10 cellular contexts compared by ENCODE assay signal in the genomic region with DNA sequence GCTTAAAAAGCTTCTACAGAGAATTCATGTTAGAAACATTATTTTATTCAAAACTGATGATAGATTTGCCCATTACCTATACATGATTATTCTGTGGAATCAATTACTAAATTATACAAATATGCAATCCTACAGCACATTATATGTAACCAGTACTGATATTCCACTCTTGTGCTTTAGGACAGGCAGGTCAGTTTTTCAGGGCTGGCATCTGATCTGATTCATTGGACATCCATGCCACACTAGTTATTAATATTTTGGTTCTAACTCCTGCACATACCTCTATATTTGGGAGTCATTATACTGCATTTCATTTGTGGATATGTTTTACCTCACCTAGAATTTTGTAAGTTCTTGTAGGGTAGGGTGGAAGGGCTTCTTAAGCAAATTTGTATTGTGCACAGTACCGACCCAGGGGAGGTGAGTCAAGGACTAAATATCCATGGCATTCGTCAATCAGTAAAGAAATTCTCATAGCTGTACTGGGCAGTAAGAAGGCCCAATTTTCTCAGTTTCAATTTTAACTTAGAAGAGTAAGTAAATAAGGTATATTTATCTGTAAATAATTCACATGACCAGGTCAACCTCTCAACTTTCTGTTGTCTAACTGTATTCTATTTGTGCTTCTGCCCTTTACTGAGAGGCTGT. TPM values are rescaled to one million over a fixed set of nuclear protein-coding genes. Genes with fewer than 3 reads are reported as not detected.
DNase-seq lines count a peak whose midpoint lies in the region; ATAC-seq and TF ChIP-seq lines count a peak whose summit lies in the region.
"Had no signal": no experiment of that assay in that cellular context is flagged by ENCODE, and none has a peak within 500 bp of the region (broad histone marks: within the 10 kb centered on the region; RNA-seq: fewer than 3 reads in every experiment).

No MANE protein-coding gene starts in this region.

- H3K27ac ChIP-seq in ACC112 (ENCODE audit: low read depth, low read length) (peak overlapping the region; percentile 47), mammary epithelial cell (ENCODE audit: insufficient read depth, low read depth, low read length) (peak overlapping the region; percentile 1)

- H2AFZ ChIP-seq in ACC112 (ENCODE audit: low read length, unreplicated experiment) (peak overlapping the region; percentile 53), mammary epithelial cell (ENCODE audit: low read depth, low read length) (no peak overlapping the region)

- CTCF ChIA-PET in mammary epithelial cell (lab: Charles Lee; ENCODE audit: low non-redundant PET): no interaction called here
- CTCF ChIA-PET in activated CD8-positive, alpha-beta T cell treated with anti-CD3 and anti-CD28 coated beads for 36 hours (lab: Charles Lee): no interaction called here

- in situ Hi-C loops in mammary epithelial cell (cut with MboI; ENCODE audit: low sequenced_read_pairs in 2 of 2): no loop called here

- H3K4me2 ChIP-seq in mammary epithelial cell (ENCODE audit: insufficient read depth, low read depth, low read length): peak overlapping the region; percentile 25

- peak overlapping the region; percentile 15; the same call in 1 of the 2 replicates for H3K4me3 ChIP-seq in ACC112 (ENCODE audit: low read depth, low read length)
- no peak overlapping the region for H3K4me3 ChIP-seq in mammary epithelial cell (replicated peaks in 1 of 3; ENCODE audit: insufficient read depth in 1 of 3, low read depth in 2 of 3, low read length in 3 of 3)

- H4K20me1 ChIP-seq in mammary epithelial cell (ENCODE audit: insufficient read depth, low read length): no peaks in the 10 kb centered on the region

- H3K36me3 ChIP-seq in ACC112 (ENCODE audit: insufficient read depth, low read length): no peaks in the 10 kb centered on the region
- no peaks in the 10 kb centered on the region for H3K36me3 ChIP-seq in mammary epithelial cell (ENCODE audit: insufficient read depth, low read length)

- intact Hi-C loops in mammary epithelial cell (cut with micrococcal nuclease): no loop called here
- intact Hi-C loops in activated CD8-positive, alpha-beta T cell treated with anti-CD3 and anti-CD28 coated beads for 36 hours (cut with micrococcal nuclease): no loop called here

- ATAC-seq in GM19455 (IDR thresholded peaks at IDR 0.05; ENCODE audit: unreplicated experiment): peak; percentile 66
- ATAC-seq in HG03175 (IDR thresholded peaks at IDR 0.05; ENCODE audit: unreplicated experiment): peak; percentile 93
- no peak for ATAC-seq in activated CD8-positive, alpha-beta T cell treated with anti-CD3 and anti-CD28 coated beads for 36 hours
- ATAC-seq in effector memory CD8-positive, alpha-beta T cell (replicated peaks): no peak

- H3K36me3 Mint-ChIP-seq in activated CD8-positive, alpha-beta T cell treated with anti-CD3 and anti-CD28 coated beads for 36 hours (ENCODE audit: low read depth): no peaks in the 10 kb centered on the region
- no peaks in the 10 kb centered on the region for H3K36me3 Mint-ChIP-seq in effector memory CD8-positive, alpha-beta T cell (ENCODE audit: insufficient read depth)

- no peaks in the 10 kb centered on the region for H3K9me3 Mint-ChIP-seq in activated CD8-positive, alpha-beta T cell treated with anti-CD3 and anti-CD28 coated beads for 36 hours
- H3K9me3 Mint-ChIP-seq in effector memory CD8-positive, alpha-beta T cell: peaks cover 0 to 3% of the 10 kb centered on the region in 2 donors

- H3K9me3 ChIP-seq in mammary epithelial cell (replicated peaks; ENCODE audit: insufficient read depth, low read length): no peaks in the 10 kb centered on the region

- whole genome bisulfite sequencing in mammary epithelial cell (ENCODE audit: low coverage, missing lambda C conversion rate): 32% methylated on average over 2 of the region's 2 CpGs

- dilution Hi-C loops in mammary epithelial cell (cut with HindIII; ENCODE audit: low sequenced_read_pairs): no loop called here

- no peak overlapping the region for H3K9ac ChIP-seq in mammary epithelial cell (ENCODE audit: insufficient read depth, low read length)

- no peaks in the 10 kb centered on the region for H3K4me1 Mint-ChIP-seq in activated CD8-positive, alpha-beta T cell treated with anti-CD3 and anti-CD28 coated beads for 36 hours (ENCODE audit: low read depth)
- no peaks in the 10 kb centered on the region for H3K4me1 Mint-ChIP-seq in effector memory CD8-positive, alpha-beta T cell (ENCODE audit: low read depth in 2 of 2)
- H3K4me1 Mint-ChIP-seq: naive B cell had no signal

- H3K79me2 ChIP-seq in ACC112 (ENCODE audit: control insufficient read depth, insufficient read depth, low read length, unreplicated experiment) (no peaks in the 10 kb centered on the region), mammary epithelial cell (ENCODE audit: insufficient read depth, low read length) (no peaks in the 10 kb centered on the region)

- H3K4me3 Mint-ChIP-seq in activated CD8-positive, alpha-beta T cell treated with anti-CD3 and anti-CD28 coated beads for 36 hours: no peak overlapping the region
- H3K4me3 Mint-ChIP-seq in effector memory CD8-positive, alpha-beta T cell: no peak overlapping the region
- H3K4me3 Mint-ChIP-seq: naive B cell had no signal

- no TSS peak for BruUV-seq in mammary epithelial cell (replicated peaks; lab: Mats Ljungman, UMichigan)

- DNase-seq in mammary epithelial cell (peak; percentile 21), inferior parietal cortex (ENCODE audit: extremely low spot score) (no peak), T-helper 9 cell (no peak)
- no peak for DNase-seq in activated CD8-positive, alpha-beta T cell treated with anti-CD3 and anti-CD28 coated beads for 36 hours
- DNase-seq in effector memory CD8-positive, alpha-beta T cell: no peak
- DNase-seq: naive B cell, NCI-H1417 treated with DMSO at 0.1 percent for 48 hours had no signal

- no peak for TF ChIP-seq CTCF in mammary epithelial cell (conservative IDR thresholded peaks at IDR 0.05 in 1 of 2, IDR thresholded peaks at IDR 0.05 in 1 of 2; ENCODE audit: extremely low read depth in 1 of 2, insufficient read depth in 1 of 2, low read depth in 1 of 2, low read length in 2 of 2)
- no peak for TF ChIP-seq CTCF in activated CD8-positive, alpha-beta T cell treated with anti-CD3 and anti-CD28 coated beads for 36 hours (IDR thresholded peaks at IDR 0.05)

- H3K4me1 ChIP-seq in ACC112 (ENCODE audit: control insufficient read depth, insufficient read depth, low read length, unreplicated experiment) (peaks cover 18% of the 10 kb centered on the region), mammary epithelial cell (ENCODE audit: insufficient read depth, low read length) (peaks cover 14% of the 10 kb centered on the region)

- H3K27me3 Mint-ChIP-seq in activated CD8-positive, alpha-beta T cell treated with anti-CD3 and anti-CD28 coated beads for 36 hours: peaks cover 2% of the 10 kb centered on the region
- peaks cover 10 to 28% of the 10 kb centered on the region in 2 donors for H3K27me3 Mint-ChIP-seq in effector memory CD8-positive, alpha-beta T cell

- H3K27me3 ChIP-seq in ACC112 (ENCODE audit: insufficient read depth, low read length) (no peaks in the 10 kb centered on the region), mammary epithelial cell (ENCODE audit: insufficient read depth, low read length) (no peaks in the 10 kb centered on the region)

- no peak overlapping the region for H3K27ac Mint-ChIP-seq in activated CD8-positive, alpha-beta T cell treated with anti-CD3 and anti-CD28 coated beads for 36 hours
- no peak overlapping the region for H3K27ac Mint-ChIP-seq in effector memory CD8-positive, alpha-beta T cell
- H3K27ac Mint-ChIP-seq: naive B cell had no signal

- POLR2A ChIA-PET in activated CD8-positive, alpha-beta T cell treated with anti-CD3 and anti-CD28 coated beads for 36 hours (lab: Charles Lee): no interaction called here

RNA-seq across cellular contexts. Expression of gene ELOVL7, which starts 33.5 kb away (rescaled TPM):
- total RNA-seq in mammary epithelial cell: 10 to 100 TPM; 17.8 to 21.0 TPM
- 5.6 TPM for polyA plus RNA-seq in mammary epithelial cell
- polyA minus RNA-seq in mammary epithelial cell: 5.6 TPM
- total RNA-seq in activated CD8-positive, alpha-beta T cell treated with anti-CD3 and anti-CD28 coated beads for 36 hours: under 1 TPM in 1 of 2 experiments, not detected in 1; 0.18 TPM

Comparison
In these comparisons a context has a peak if more than half of its experiments do, and no peak if none do; other contexts are left out.
1. ATAC-seq: peak in GM19455 (single experiment) and HG03175 (single experiment); none in activated CD8-positive, alpha-beta T cell treated with anti-CD3 and anti-CD28 coated beads for 36 hours (single experiment) and effector memory CD8-positive, alpha-beta T cell (single experiment).
2. RNA of gene ELOVL7, which starts 33.5 kb away (total RNA-seq): 17.8 to 21.0 TPM in mammary epithelial cell; 0.18 TPM in activated CD8-positive, alpha-beta T cell treated with anti-CD3 and anti-CD28 coated beads for 36 hours; every median in the first group is over 10 times any median in the second.